In the genomic region with DNA sequence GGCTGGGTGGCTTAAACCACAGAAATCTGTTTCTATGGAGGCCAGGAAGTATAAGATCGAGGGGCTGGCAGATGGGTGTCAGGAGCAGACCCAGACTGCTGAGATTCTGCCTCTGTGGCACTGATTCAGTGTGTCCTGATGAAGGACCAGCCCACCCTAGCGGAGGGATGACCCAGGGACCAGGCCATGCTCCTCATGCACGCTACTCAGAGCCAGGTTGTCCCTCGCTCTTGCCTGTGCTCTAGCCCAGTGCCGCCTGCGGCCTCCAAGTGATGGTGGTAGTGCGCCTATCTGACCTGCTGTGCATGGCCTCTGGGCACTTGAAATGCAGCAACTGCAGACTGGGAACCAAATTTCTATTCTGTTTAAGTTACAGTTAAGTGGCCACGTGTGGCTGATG, we compare ENCODE assay signal across 18 cellular contexts. TPM values are rescaled to one million over a fixed set of nuclear protein-coding genes. Genes with fewer than 3 reads are reported as not detected.
DNase-seq lines count a peak whose midpoint lies in the region; ATAC-seq and TF ChIP-seq lines count a peak whose summit lies in the region.
"Had no signal": no experiment of that assay in that cellular context is flagged by ENCODE, and none has a peak within 500 bp of the region (broad histone marks: within the 10 kb centered on the region; RNA-seq: fewer than 3 reads in every experiment).

No MANE protein-coding gene starts in this region.

- TF ChIP-seq CTCF in left ventricle myocardium inferior (IDR thresholded peaks at IDR 0.05; ENCODE audit: borderline replicate concordance): no peak
- TF ChIP-seq CTCF in GM13977 (IDR thresholded peaks at IDR 0.05; ENCODE audit: extremely low read depth, insufficient read depth, missing control alignments): no peak

- H3K9me3 ChIP-seq in left ventricle myocardium inferior (replicated peaks): no peaks in the 10 kb centered on the region

- peak; percentile 74 for DNase-seq in cardiac septum (ENCODE audit: low spot score)
- DNase-seq in Right ventricle myocardium inferior (ENCODE audit: missing footprints): no peak
- DNase-seq in left ventricle myocardium inferior: no peak
- DNase-seq in posterior vena cava (ENCODE audit: low spot score): peak; percentile 63
- no peak for DNase-seq in NCI-H1694 (lab: John Stamatoyannopoulos, UW)
- no peak for DNase-seq in NCI-H1694 treated with DMSO at 0.1 percent for 48 hours (lab: John Stamatoyannopoulos, UW)
- DNase-seq in GM13977 (ENCODE audit: low spot score): no peak
- DNase-seq: activated CD4-positive, alpha-beta T cell treated with anti-CD3 and anti-CD28 coated beads, Interleukin-2, amount 10 ng/mL, durations not matched to agents 24 days and 14 days; activated T-cell treated with anti-CD3 and anti-CD28 coated beads, Interleukin-2, amount 50 U/mL, for 72 hours; CD4-positive, alpha-beta memory T cell; naive thymus-derived CD4-positive, alpha-beta T cell; NCI-H1436 treated with DMSO at 0.1 percent for 48 hours had no signal

- H3K4me1 ChIP-seq in left ventricle myocardium inferior: peaks cover 70% of the 10 kb centered on the region

- intact Hi-C loops in cardiac septum (cut with DNase I) (loop anchor here (2.0 kb wide), 1 partner anchor 15 kb away; no protein-coding TSS in a partner anchor), Right ventricle myocardium inferior (cut with DNase I) (no loop called here), left ventricle myocardium inferior (cut with micrococcal nuclease) (no loop called here), posterior vena cava (cut with DNase I) (no loop called here)

- peaks cover 66% of the 10 kb centered on the region for H3K36me3 ChIP-seq in left ventricle myocardium inferior

- peak overlapping the region; percentile 76 for H3K27ac ChIP-seq in left ventricle myocardium inferior (replicated peaks)

- H3K27me3 ChIP-seq in left ventricle myocardium inferior (ENCODE audit: low read depth): no peaks in the 10 kb centered on the region

- no peak overlapping the region for H3K4me3 ChIP-seq in left ventricle myocardium inferior
- H3K4me3 ChIP-seq: GM23338 had no signal

- ATAC-seq in Right ventricle myocardium inferior (no peak), HG03457 (IDR thresholded peaks at IDR 0.05; ENCODE audit: unreplicated experiment) (no peak)
- ATAC-seq: activated T-cell treated with anti-CD3 and anti-CD28 coated beads, Interleukin-2, amount 50 U/mL, for 72 hours; GM23338; naive thymus-derived CD4-positive, alpha-beta T cell had no signal

- in situ Hi-C loops in GM13977 (cut with MboI; ENCODE audit: low pct_unique_long_range_greater_than_20kb, low sequenced_read_pairs, unreplicated experiment): no loop called here

RNA-seq across cellular contexts. Expression of a gene that starts 13.1 kb away (rescaled TPM):
- 28.2 TPM for total RNA-seq in cardiac septum
- 26.8 TPM for total RNA-seq in Right ventricle myocardium inferior
- 23.8 TPM for total RNA-seq in left ventricle myocardium inferior
- 10 to 100 TPM; 32.7 to 45.6 TPM for total RNA-seq in posterior vena cava

RNA-seq across cellular contexts. Expression of a gene that starts 52.3 kb away (rescaled TPM):
- 47.6 TPM for total RNA-seq in cardiac septum
- total RNA-seq in Right ventricle myocardium inferior: 135 TPM
- 159 TPM for total RNA-seq in left ventricle myocardium inferior
- total RNA-seq in posterior vena cava: 10 to 100 TPM; 11.6 to 12.2 TPM

RNA-seq across cellular contexts. Expression of a gene that starts 56.6 kb away (rescaled TPM):
- total RNA-seq in cardiac septum (1.6 TPM), Right ventricle myocardium inferior (1.4 TPM), left ventricle myocardium inferior (0.66 TPM), posterior vena cava (1 to 10 TPM; 2.5 to 3.4 TPM)
- total RNA-seq: dermis microvascular lymphatic vessel endothelial cell, epithelial cell of proximal tubule, glomerular endothelial cell, GM23338, lung microvascular endothelial cell had no signal

Comparison
In these comparisons a context has a peak if more than half of its experiments do, and no peak if none do; other contexts are left out.
1. DNase-seq: peak in cardiac septum (single experiment) and posterior vena cava (single experiment); none in Right ventricle myocardium inferior (single experiment), left ventricle myocardium inferior (single experiment), NCI-H1694 (single experiment), NCI-H1694 treated with DMSO at 0.1 percent for 48 hours (single experiment) and GM13977 (single experiment).